Comparison of ENCODE assay signal across 1 cellular context in genomic region chr1:108963052-108963686, GRCh38.
TF ChIP-seq lines count a peak whose summit lies in the region.

CLCC1 (minus strand) TSS chr1:108963484; CDS start chr1:108950437, 13,047 bp downstream.

TF ChIP-seq in GM12878, 131 proteins besides CTCF, POLR2A, EP300 and RAD21 (continued from another document):
- TF ChIP-seq E4F1 (IDR thresholded peaks at IDR 0.05; ENCODE audit: borderline replicate concordance, partially characterized antibody) (peak; percentile 23), FOXK2 (IDR thresholded peaks at IDR 0.05) (no peak), POU2F2 (IDR thresholded peaks at IDR 0.05; ENCODE audit: borderline replicate concordance, low read depth, low read length) (peak; percentile 6; the same call in 1 of the 3 replicates), LARP7 (IDR thresholded peaks at IDR 0.05) (peak; percentile 95; the same call in 1 of the 2 replicates), MYC (IDR thresholded peaks at IDR 0.05; ENCODE audit: insufficient read depth, insufficient read length, insufficient replicate concordance, low read length, severe bottlenecking) (peak; percentile 90), CEBPB (IDR thresholded peaks at IDR 0.05; ENCODE audit: borderline replicate concordance in 1 of 2, low read depth in 2 of 2, low read length in 2 of 2) (no peak), MTA2 (IDR thresholded peaks at IDR 0.05; ENCODE audit: low read depth) (no peak), ZNF24 (IDR thresholded peaks at IDR 0.05) (peak; percentile 59; the same call in 1 of the 2 replicates), CHD1 (IDR thresholded peaks at IDR 0.05; ENCODE audit: low read depth, low read length) (peak; percentile 57; the same call in 1 of the 2 replicates), PBX3 (IDR thresholded peaks at IDR 0.05; ENCODE audit: insufficient replicate concordance, low read depth, low read length) (no peak), ZBTB4 (CRISPR knock-in tag; IDR thresholded peaks at IDR 0.05) (no peak), ZNF622 (IDR thresholded peaks at IDR 0.05) (no peak), CBX5 (IDR thresholded peaks at IDR 0.05; ENCODE audit: low read depth) (no peak), SMC3 (IDR thresholded peaks at IDR 0.05; ENCODE audit: borderline replicate concordance, low read length) (no peak), PKNOX1 (IDR thresholded peaks at IDR 0.05) (peak; percentile 81), SPI1 (IDR thresholded peaks at IDR 0.05; ENCODE audit: borderline replicate concordance, insufficient read depth, low read depth, low read length) (no peak), IKZF1 (conservative IDR thresholded peaks at IDR 0.05) (peak; percentile 91), ZSCAN29 (IDR thresholded peaks at IDR 0.05) (peak; percentile 49; the same call in 1 of the 2 replicates), SIN3A (IDR thresholded peaks at IDR 0.05; ENCODE audit: low read depth, low read length) (peak; percentile 87), EED (IDR thresholded peaks at IDR 0.05; ENCODE audit: low read depth) (0 out of 2 replicates have a peak, but pooled peaks have one; percentile 24), TAF1 (IDR thresholded peaks at IDR 0.05; ENCODE audit: borderline replicate concordance, low read depth, low read length) (peak; percentile 37; the same call in 1 of the 2 replicates), RELA (IDR thresholded peaks at IDR 0.05; ENCODE audit: borderline replicate concordance, partially characterized antibody) (peak; percentile 16), JUNB (IDR thresholded peaks at IDR 0.05) (no peak), KAT2A (conservative IDR thresholded peaks at IDR 0.05; ENCODE audit: control insufficient read depth, low read depth, low read length) (no peak), GATAD2B (conservative IDR thresholded peaks at IDR 0.05; ENCODE audit: low read depth) (peak; percentile 96), BCL3 (IDR thresholded peaks at IDR 0.05; ENCODE audit: borderline replicate concordance, insufficient read depth, low read depth, low read length, poor library complexity, severe bottlenecking) (no peak), SMARCA5 (IDR thresholded peaks at IDR 0.05) (peak; percentile 74; the same call in 1 of the 2 replicates), E2F4 (IDR thresholded peaks at IDR 0.05; ENCODE audit: low read depth, low read length) (0 out of 2 replicates have a peak, but pooled peaks have one; percentile 47), MLLT1 (IDR thresholded peaks at IDR 0.05) (peak; percentile 88), CUX1 (IDR thresholded peaks at IDR 0.05; ENCODE audit: insufficient replicate concordance, low read depth, low read length) (no peak), RB1 (IDR thresholded peaks at IDR 0.05; ENCODE audit: borderline replicate concordance) (peak; percentile 91)
